In genomic region chr4:69054578-69055200, GRCh38 we compare ENCODE assay signal across 1 cellular context.
TF ChIP-seq lines count a peak whose summit lies in the region.

No MANE protein-coding gene starts in this region.

TF ChIP-seq in K562, 482 proteins besides CTCF, POLR2A, EP300 and RAD21 (continued from another document):
- TF ChIP-seq PRDM10 (IDR thresholded peaks at IDR 0.05; ENCODE audit: partially characterized antibody) (no peak), MCM7 (IDR thresholded peaks at IDR 0.05) (no peak), ZNF384 (IDR thresholded peaks at IDR 0.05; ENCODE audit: low read depth, low read length) (peak; percentile 64; the same call in 1 of the 2 replicates), POLR2AphosphoS5 (IDR thresholded peaks at IDR 0.05; ENCODE audit: control insufficient read depth, insufficient read depth, low read depth, low read length) (no peak), FOSL1 (tag; conservative IDR thresholded peaks at IDR 0.05) (peak; percentile 60), ZFX (CRISPR knock-in tag; IDR thresholded peaks at IDR 0.05) (0 out of 2 replicates have a peak, but pooled peaks have one; percentile 13)
